10 cellular contexts compared by ENCODE assay signal in the genomic region with DNA sequence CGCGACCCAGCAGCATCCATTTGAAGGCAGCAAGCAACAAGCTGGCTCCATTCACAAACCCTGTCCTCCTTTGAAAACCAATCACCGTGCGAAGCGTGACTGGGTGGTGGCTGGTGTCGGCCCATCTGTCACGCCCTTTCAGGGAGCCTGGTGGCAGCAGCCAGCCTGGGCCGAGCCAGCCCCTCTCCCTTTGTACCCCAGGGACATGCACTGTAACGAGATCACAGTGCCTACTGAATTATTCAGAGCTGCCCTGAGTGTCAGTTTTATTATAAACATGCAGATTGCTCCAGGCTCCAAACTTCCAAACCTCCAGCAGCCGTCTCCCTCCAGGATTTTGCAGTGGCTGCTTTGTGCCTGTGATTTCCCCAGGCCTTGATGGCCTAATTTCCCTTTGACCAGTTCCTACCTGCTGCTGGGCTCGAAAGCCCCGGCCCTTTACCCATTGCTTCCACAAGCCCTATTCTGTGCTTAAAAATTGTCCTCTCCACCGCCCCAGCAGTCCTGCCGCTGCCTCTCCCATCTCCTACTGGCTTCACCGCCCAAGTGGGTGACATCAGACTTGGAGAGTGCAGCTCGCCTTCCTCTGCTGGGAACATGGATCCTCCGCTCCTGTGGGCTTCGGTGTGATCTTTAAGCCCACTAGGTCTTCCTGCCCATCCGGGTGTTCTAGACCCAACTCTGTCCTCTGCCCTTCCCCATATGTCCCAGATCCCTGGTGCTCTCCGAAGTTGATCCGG. TPM values are rescaled to one million over a fixed set of nuclear protein-coding genes. Genes with fewer than 3 reads are reported as not detected.
DNase-seq lines count a peak whose midpoint lies in the region; ATAC-seq and TF ChIP-seq lines count a peak whose summit lies in the region.
"Had no signal": no experiment of that assay in that cellular context is flagged by ENCODE, and none has a peak within 500 bp of the region (broad histone marks: within the 10 kb centered on the region; RNA-seq: fewer than 3 reads in every experiment).

No MANE protein-coding gene starts in this region.

- intact Hi-C loops in head of caudate nucleus (cut with DNase I), result no loop called here

- H3K9me3 Mint-ChIP-seq in progenitor cell of endocrine pancreas (ENCODE audit: low read depth), result no peaks in the 10 kb centered on the region

- no peaks in the 10 kb centered on the region for H3K36me3 Mint-ChIP-seq in progenitor cell of endocrine pancreas (ENCODE audit: insufficient read depth)

- no peak overlapping the region for H3K4me3 Mint-ChIP-seq in progenitor cell of endocrine pancreas (ENCODE audit: low read depth)
- H3K4me3 Mint-ChIP-seq: activated CD8-positive, alpha-beta T cell treated with anti-CD3 and anti-CD28 coated beads, Interleukin-2, amount 10 ng/mL, durations not matched to agents 7 days and 5 days had no signal

- peaks cover 35% of the 10 kb centered on the region for H3K27me3 Mint-ChIP-seq in progenitor cell of endocrine pancreas

- peak overlapping the region; percentile 26 for H3K27ac Mint-ChIP-seq in progenitor cell of endocrine pancreas
- H3K27ac Mint-ChIP-seq: activated CD8-positive, alpha-beta T cell treated with anti-CD3 and anti-CD28 coated beads, Interleukin-2, amount 10 ng/mL, durations not matched to agents 7 days and 5 days had no signal

- TF ChIP-seq CTCF in progenitor cell of endocrine pancreas (IDR thresholded peaks at IDR 0.05; ENCODE audit: unreplicated experiment), result no peak

- no peaks in the 10 kb centered on the region for H3K4me1 Mint-ChIP-seq in progenitor cell of endocrine pancreas (ENCODE audit: low read depth)

- ATAC-seq in GM19463 (IDR thresholded peaks at IDR 0.05; ENCODE audit: unreplicated experiment) (no peak), GM19455 (IDR thresholded peaks at IDR 0.05; ENCODE audit: unreplicated experiment) (no peak)
- ATAC-seq: activated CD8-positive, alpha-beta T cell treated with anti-CD3 and anti-CD28 coated beads, Interleukin-2, amount 10 ng/mL, durations not matched to agents 7 days and 5 days had no signal

- DNase-seq in D341Med (ENCODE audit: low spot score), result peak; percentile 93
- peak; percentile 83 to 88 for DNase-seq in NCI-H526 (lab: John Stamatoyannopoulos, UW)
- peak; percentile 44 to 86 (median 71) for DNase-seq in head of caudate nucleus
- DNase-seq in progenitor cell of endocrine pancreas (ENCODE audit: low spot score, unreplicated experiment), result no peak
- DNase-seq in H4 (ENCODE audit: low spot score), result no peak
- DNase-seq in GDM1 (lab: John Stamatoyannopoulos, UW), result no peak
- DNase-seq: activated CD8-positive, alpha-beta T cell treated with anti-CD3 and anti-CD28 coated beads, Interleukin-2, amount 10 ng/mL, durations not matched to agents 7 days and 5 days; effector CD8-positive, alpha-beta T cell had no signal

RNA-seq across cellular contexts. Expression of gene CTDSP2, which starts 22.5 kb away (rescaled TPM):
- total RNA-seq in progenitor cell of endocrine pancreas, result 134 and 145 TPM in 2 replicates
- total RNA-seq in H4 (2014; rRNA removed; shearing (Covaris generic)), result 36.1 and 44.8 TPM in 2 replicates

RNA-seq across cellular contexts. Expression of gene AVIL, which starts 50.5 kb away (rescaled TPM):
- total RNA-seq in progenitor cell of endocrine pancreas, result 3.9 and 4.4 TPM in 2 replicates
- 2.0 and 4.3 TPM in 2 replicates for total RNA-seq in H4 (2014; rRNA removed; shearing (Covaris generic))

Comparison
In these comparisons a context has a peak if more than half of its experiments do, and no peak if none do; other contexts are left out.
1. DNase-seq: peak in D341Med (single experiment), NCI-H526 (2 of 2) and head of caudate nucleus (42 of 42); none in progenitor cell of endocrine pancreas (single experiment), H4 (single experiment) and GDM1 (single experiment).